In the genomic region with DNA sequence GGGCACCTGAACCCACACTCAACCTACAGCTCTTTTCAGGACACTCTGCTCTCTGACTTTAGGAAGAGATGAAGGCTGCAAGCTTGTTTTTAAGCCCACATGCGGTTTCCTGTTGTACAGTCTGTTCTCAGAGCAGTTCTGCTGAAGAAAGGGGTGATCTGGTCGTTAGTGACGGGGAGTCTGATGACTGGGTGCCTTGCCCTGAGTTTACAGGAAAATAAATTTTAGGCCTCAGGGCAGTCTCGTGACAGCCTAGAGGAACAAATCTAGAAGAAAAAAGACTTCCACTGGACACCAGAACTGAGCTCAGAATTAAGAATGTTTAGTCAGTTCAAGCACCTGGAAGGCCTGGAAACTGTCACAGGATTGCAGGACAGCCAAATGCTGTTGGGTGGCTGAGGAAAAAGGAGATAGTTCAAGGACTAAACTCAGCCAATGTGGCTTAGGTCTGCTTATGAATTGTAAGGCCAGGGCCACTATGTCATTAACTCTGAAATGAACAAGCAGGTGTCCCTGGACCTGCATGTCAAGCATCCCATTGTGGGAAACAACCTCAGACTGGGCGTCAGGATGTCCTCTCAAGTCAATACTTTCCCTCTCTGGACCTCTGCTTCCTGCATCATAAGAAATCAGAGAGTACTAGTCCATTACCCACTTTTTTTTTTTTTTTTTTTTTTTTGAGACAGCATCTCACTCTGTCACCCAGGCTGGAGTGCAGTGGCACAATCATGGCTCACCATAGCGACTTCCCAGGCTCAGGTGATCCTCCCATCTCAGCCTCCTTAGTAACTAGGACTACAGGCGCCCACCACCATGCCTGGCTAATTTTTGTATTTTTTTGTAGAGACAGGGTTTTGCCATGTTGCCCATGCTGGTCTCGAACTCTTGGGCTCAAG, we compare ENCODE assay signal across 9 cellular contexts. TPM values are rescaled to one million over a fixed set of nuclear protein-coding genes. Genes with fewer than 3 reads are reported as not detected.
DNase-seq lines count a peak whose midpoint lies in the region; ATAC-seq and TF ChIP-seq lines count a peak whose summit lies in the region.
"Had no signal": no experiment of that assay in that cellular context is flagged by ENCODE, and none has a peak within 500 bp of the region (broad histone marks: within the 10 kb centered on the region; RNA-seq: fewer than 3 reads in every experiment).

No MANE protein-coding gene starts in this region.

- DNase-seq in HL-60 (ENCODE audit: low read depth in 1 of 2, low spot score in 1 of 2) (peak in 1 of 2 experiments; percentile 63), HuH-7 (ENCODE audit: low spot score) (no peak), inferior parietal cortex (ENCODE audit: extremely low spot score) (no peak), NCI-H2081 (lab: John Stamatoyannopoulos, UW) (no peak)
- peak; percentile 81 for DNase-seq in activated CD8-positive, alpha-beta T cell treated with anti-CD3 and anti-CD28 coated beads for 36 hours
- DNase-seq in effector memory CD8-positive, alpha-beta T cell: peak; percentile 54 to 58 (median 54)
- peak; percentile 35 for DNase-seq in stimulated activated CD8-positive, alpha-beta memory T cell treated with anti-CD3 and anti-CD28 coated beads, Interleukin-12 subunit alpha, Interleukin-12 subunit beta, amount 100 ng/mL, for 1 hour (ENCODE audit: low read depth)

- no peak for TF ChIP-seq CTCF in HL-60 (IDR thresholded peaks at IDR 0.05; ENCODE audit: insufficient read depth, low read length)
- TF ChIP-seq CTCF in activated CD8-positive, alpha-beta T cell treated with anti-CD3 and anti-CD28 coated beads for 36 hours (IDR thresholded peaks at IDR 0.05): no peak

- H3K27me3 Mint-ChIP-seq in activated CD8-positive, alpha-beta T cell treated with anti-CD3 and anti-CD28 coated beads for 36 hours: no peaks in the 10 kb centered on the region
- no peaks in the 10 kb centered on the region for H3K27me3 Mint-ChIP-seq in effector memory CD8-positive, alpha-beta T cell

- peak overlapping the region; percentile 34 for H3K4me3 Mint-ChIP-seq in activated CD8-positive, alpha-beta T cell treated with anti-CD3 and anti-CD28 coated beads for 36 hours
- peak overlapping the region; percentile 83 to 93 for H3K4me3 Mint-ChIP-seq in effector memory CD8-positive, alpha-beta T cell

- CTCF ChIA-PET in activated CD8-positive, alpha-beta T cell treated with anti-CD3 and anti-CD28 coated beads for 36 hours (lab: Charles Lee): interaction anchor here (0.8 to 18.7 kb wide), 5 partner anchors 8 to 75 kb away, joined by 3 to 196 read pairs (median 12); a partner anchor contains a TSS

- no peaks in the 10 kb centered on the region for H3K9me3 Mint-ChIP-seq in activated CD8-positive, alpha-beta T cell treated with anti-CD3 and anti-CD28 coated beads for 36 hours
- no peaks in the 10 kb centered on the region for H3K9me3 Mint-ChIP-seq in effector memory CD8-positive, alpha-beta T cell

- H3K27ac Mint-ChIP-seq in activated CD8-positive, alpha-beta T cell treated with anti-CD3 and anti-CD28 coated beads for 36 hours: peak overlapping the region; percentile 97
- H3K27ac Mint-ChIP-seq in effector memory CD8-positive, alpha-beta T cell: peak overlapping the region; percentile 99 to 100

- peaks cover 78% of the 10 kb centered on the region for H3K4me1 Mint-ChIP-seq in activated CD8-positive, alpha-beta T cell treated with anti-CD3 and anti-CD28 coated beads for 36 hours (ENCODE audit: low read depth)
- H3K4me1 Mint-ChIP-seq in effector memory CD8-positive, alpha-beta T cell (ENCODE audit: low read depth in 2 of 2): peaks cover 52 to 66% of the 10 kb centered on the region in 2 donors

- peaks cover 47% of the 10 kb centered on the region for H3K36me3 Mint-ChIP-seq in activated CD8-positive, alpha-beta T cell treated with anti-CD3 and anti-CD28 coated beads for 36 hours (ENCODE audit: low read depth)
- peaks cover 100% of the 10 kb centered on the region for H3K36me3 Mint-ChIP-seq in effector memory CD8-positive, alpha-beta T cell (ENCODE audit: insufficient read depth)

- no peaks in the 10 kb centered on the region for H3K27me3 ChIP-seq in HL-60 (ENCODE audit: insufficient read depth, poor library complexity, severe bottlenecking)

- intact Hi-C loops in activated CD8-positive, alpha-beta T cell treated with anti-CD3 and anti-CD28 coated beads for 36 hours (cut with micrococcal nuclease): no loop called here

- H3K27ac ChIP-seq in HL-60 (replicated peaks): peak overlapping the region; percentile 52
- H3K27ac ChIP-seq: SK-N-MC had no signal

- POLR2A ChIA-PET in activated CD8-positive, alpha-beta T cell treated with anti-CD3 and anti-CD28 coated beads for 36 hours (lab: Charles Lee): interaction anchor here (0.8 to 1.2 kb wide), 2 partner anchors 9 to 60 kb away, joined by 3 to 8 read pairs; no protein-coding TSS in a partner anchor

- H3K4me3 ChIP-seq in HL-60 (replicated peaks; ENCODE audit: insufficient read depth, low read length): no peak overlapping the region
- H3K4me3 ChIP-seq: SK-N-MC had no signal

- ATAC-seq in activated CD8-positive, alpha-beta T cell treated with anti-CD3 and anti-CD28 coated beads for 36 hours: peak; percentile 64
- peak; percentile 42 for ATAC-seq in effector memory CD8-positive, alpha-beta T cell (replicated peaks)
- no peak for ATAC-seq in GM18519 (IDR thresholded peaks at IDR 0.05; ENCODE audit: low FRiP score, unreplicated experiment)

RNA-seq across cellular contexts. Expression of a gene that starts 5.7 kb away (rescaled TPM):
- total RNA-seq in activated CD8-positive, alpha-beta T cell treated with anti-CD3 and anti-CD28 coated beads for 36 hours: 10 to 100 TPM; 18.2 to 19.6 TPM

RNA-seq across cellular contexts. Expression of a gene that starts 59.5 kb away (rescaled TPM):
- 10 to 100 TPM; 28.4 to 29.0 TPM for total RNA-seq in activated CD8-positive, alpha-beta T cell treated with anti-CD3 and anti-CD28 coated beads for 36 hours

Comparison
In these comparisons a context has a peak if more than half of its experiments do, and no peak if none do; other contexts are left out.
1. DNase-seq: peak in activated CD8-positive, alpha-beta T cell treated with anti-CD3 and anti-CD28 coated beads for 36 hours (single experiment), effector memory CD8-positive, alpha-beta T cell (3 of 3) and stimulated activated CD8-positive, alpha-beta memory T cell treated with anti-CD3 and anti-CD28 coated beads, Interleukin-12 subunit alpha, Interleukin-12 subunit beta, amount 100 ng/mL, for 1 hour (single experiment); none in HuH-7 (single experiment), inferior parietal cortex (single experiment) and NCI-H2081 (0 of 2).